Comparison of ENCODE assay signal across 12 cellular contexts in the genomic region with DNA sequence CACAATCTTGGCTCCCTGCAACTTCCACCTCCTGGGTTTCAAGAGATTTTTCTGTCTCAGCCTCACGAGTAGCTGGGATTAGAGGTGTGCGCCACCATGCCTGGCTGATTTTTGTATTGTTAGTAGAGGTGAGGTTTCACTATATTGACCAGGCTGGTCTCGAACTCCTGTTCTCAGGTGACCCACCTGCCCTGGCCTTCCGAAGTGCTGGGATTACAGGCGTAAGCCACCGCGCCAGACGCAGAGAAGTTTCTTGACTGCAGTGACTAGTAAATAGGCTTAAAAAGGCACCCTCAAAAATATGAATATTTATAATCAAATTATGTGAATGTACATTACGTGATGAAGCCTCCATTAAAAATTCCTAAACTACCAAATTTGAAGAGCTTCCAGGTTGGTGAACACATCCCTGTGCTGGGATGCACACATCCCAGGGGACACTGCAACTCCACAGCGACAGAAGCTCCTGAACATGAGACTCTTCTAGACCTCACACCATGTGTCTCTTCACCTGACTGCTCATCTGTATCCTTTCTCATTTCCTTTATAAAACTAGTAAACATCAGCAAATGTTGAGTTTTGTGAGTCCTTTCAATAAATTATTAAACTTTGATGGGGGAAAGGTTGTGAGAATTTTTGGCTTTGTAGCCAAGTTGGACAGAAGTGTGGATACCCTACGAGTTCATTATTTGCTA.
A peak's percentile ranks its signal among the peaks of the same experiment; 100 is the strongest.
DNase-seq lines count a peak whose midpoint lies in the region; ATAC-seq and TF ChIP-seq lines count a peak whose summit lies in the region.
"Had no signal": no experiment of that assay in that cellular context is flagged by ENCODE, and none has a peak within 500 bp of the region (broad histone marks: within the 10 kb centered on the region; RNA-seq: fewer than 3 reads in every experiment).

No MANE protein-coding gene starts in this region.

- H3K36me3 Mint-ChIP-seq in activated naive CD8-positive, alpha-beta T cell treated with anti-CD3 and anti-CD28 coated beads for 36 hours = no peaks in the 10 kb centered on the region

- H3K4me1 Mint-ChIP-seq in activated naive CD8-positive, alpha-beta T cell treated with anti-CD3 and anti-CD28 coated beads for 36 hours = no peaks in the 10 kb centered on the region

- no peak overlapping the region for H3K27ac Mint-ChIP-seq in activated naive CD8-positive, alpha-beta T cell treated with anti-CD3 and anti-CD28 coated beads for 36 hours
- H3K27ac Mint-ChIP-seq: activated B cell treated with CpG ODN at 0.5 μM for 24 hours, progenitor cell of endocrine pancreas had no signal

- DNase-seq in stimulated activated CD4-positive, alpha-beta T cell treated with anti-CD3 and anti-CD28 coated beads, Interleukin-1b, Interleukin-23, amount 100 ng/mL, for 48 hours = no peak
- DNase-seq in GM03348 (ENCODE audit: low spot score) (no peak), HEK293T (ENCODE audit: extremely low spot score) (no peak)
- no peak for DNase-seq in activated naive CD8-positive, alpha-beta T cell treated with anti-CD3 and anti-CD28 coated beads for 36 hours
- DNase-seq: activated B cell treated with CpG ODN at 0.5 μM for 24 hours, foreskin keratinocyte, NCI-H2029 treated with DMSO at 0.1 percent for 48 hours had no signal

- H3K27me3 Mint-ChIP-seq in activated naive CD8-positive, alpha-beta T cell treated with anti-CD3 and anti-CD28 coated beads for 36 hours = no peaks in the 10 kb centered on the region
- H3K27me3 Mint-ChIP-seq: activated B cell treated with CpG ODN at 0.5 μM for 24 hours, progenitor cell of endocrine pancreas had no signal

- no peaks in the 10 kb centered on the region for H3K9me3 Mint-ChIP-seq in activated naive CD8-positive, alpha-beta T cell treated with anti-CD3 and anti-CD28 coated beads for 36 hours
- H3K9me3 Mint-ChIP-seq: activated B cell treated with CpG ODN at 0.5 μM for 24 hours had no signal

- H3K4me3 Mint-ChIP-seq in activated naive CD8-positive, alpha-beta T cell treated with anti-CD3 and anti-CD28 coated beads for 36 hours = no peak overlapping the region
- H3K4me3 Mint-ChIP-seq: activated B cell treated with CpG ODN at 0.5 μM for 24 hours had no signal

- ATAC-seq in GM18499 (IDR thresholded peaks at IDR 0.05; ENCODE audit: insufficient read depth, unreplicated experiment) (peak; percentile 38), GM19397 (IDR thresholded peaks at IDR 0.05; ENCODE audit: unreplicated experiment) (peak; percentile 82), HG02678 (IDR thresholded peaks at IDR 0.05; ENCODE audit: unreplicated experiment) (peak; percentile 77), HG03280 (IDR thresholded peaks at IDR 0.05; ENCODE audit: unreplicated experiment) (peak; percentile 39)
- ATAC-seq: foreskin keratinocyte had no signal

- CTCF ChIA-PET in HEK293T (lab: Yijun Ruan, JAX) = interaction anchor here (0.7 kb wide), 1 partner anchor 90 kb away, joined by 3 read pairs; no protein-coding TSS in a partner anchor

- POLR2A ChIA-PET in HEK293T (lab: Yijun Ruan, JAX) = no interaction called here

TF ChIP-seq in HEK293T, 16 proteins besides CTCF, POLR2A, EP300 and RAD21:
- TF ChIP-seq FOXM1 (IDR thresholded peaks at IDR 0.05; ENCODE audit: borderline replicate concordance) = no peak
- TF ChIP-seq TARDBP (IDR thresholded peaks at IDR 0.05) = no peak
- TF ChIP-seq, protein P1, sequence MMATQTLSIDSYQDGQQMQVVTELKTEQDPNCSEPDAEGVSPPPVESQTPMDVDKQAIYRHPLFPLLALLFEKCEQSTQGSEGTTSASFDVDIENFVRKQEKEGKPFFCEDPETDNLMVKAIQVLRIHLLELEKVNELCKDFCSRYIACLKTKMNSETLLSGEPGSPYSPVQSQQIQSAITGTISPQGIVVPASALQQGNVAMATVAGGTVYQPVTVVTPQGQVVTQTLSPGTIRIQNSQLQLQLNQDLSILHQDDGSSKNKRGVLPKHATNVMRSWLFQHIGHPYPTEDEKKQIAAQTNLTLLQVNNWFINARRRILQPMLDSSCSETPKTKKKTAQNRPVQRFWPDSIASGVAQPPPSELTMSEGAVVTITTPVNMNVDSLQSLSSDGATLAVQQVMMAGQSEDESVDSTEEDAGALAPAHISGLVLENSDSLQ (IDR thresholded peaks at IDR 0.05) = no peak
- TF ChIP-seq LEF1 (IDR thresholded peaks at IDR 0.05; ENCODE audit: borderline replicate concordance) = no peak
- TF ChIP-seq L3MBTL2 (conservative IDR thresholded peaks at IDR 0.05) = no peak
- no peak for TF ChIP-seq FOXK2 (IDR thresholded peaks at IDR 0.05)
- TF ChIP-seq SUZ12 (IDR thresholded peaks at IDR 0.05) = no peak
- TF ChIP-seq BHLHE40 (IDR thresholded peaks at IDR 0.05; ENCODE audit: borderline replicate concordance) = no peak
- TF ChIP-seq CTBP1 (IDR thresholded peaks at IDR 0.05; ENCODE audit: borderline replicate concordance) = no peak
- TF ChIP-seq FOXA1 (IDR thresholded peaks at IDR 0.05) = no peak
- TF ChIP-seq ELF4 (IDR thresholded peaks at IDR 0.05) = no peak
- no peak for TF ChIP-seq ARNT (IDR thresholded peaks at IDR 0.05)
- no peak for TF ChIP-seq NFRKB (IDR thresholded peaks at IDR 0.05)
- no peak for TF ChIP-seq ZNF384 (IDR thresholded peaks at IDR 0.05)
- TF ChIP-seq SP1 (IDR thresholded peaks at IDR 0.05) = no peak
- no peak for TF ChIP-seq HDGF (IDR thresholded peaks at IDR 0.05; ENCODE audit: borderline replicate concordance)
